In genomic region chr22:37806409-37807338, GRCh38 we compare ENCODE assay signal across 6 cellular contexts.
DNase-seq lines count a peak whose midpoint lies in the region; ATAC-seq and TF ChIP-seq lines count a peak whose summit lies in the region.

No MANE protein-coding gene starts in this region.

- DNase-seq in CD1c-positive myeloid dendritic cell (ENCODE audit: extremely low spot score): peak; percentile 25
- no peak for DNase-seq in NT2/D1 (ENCODE audit: low read depth, low spot score)
- DNase-seq in fibroblast of mammary gland (ENCODE audit: low read depth): peak; percentile 57
- DNase-seq in stimulated activated naive CD4-positive, alpha-beta T cell treated with Interleukin-2 at 50 U/mL for 16 hours (lab: John Stamatoyannopoulos, UW): peak; percentile 10
- DNase-seq in NCI-H510A treated with DMSO at 0.1 percent for 48 hours (lab: John Stamatoyannopoulos, UW): no peak

- no peaks in the 10 kb centered on the region for H3K36me3 ChIP-seq in NT2/D1 (ENCODE audit: insufficient read depth, insufficient read length, low read length)

- H3K4me1 ChIP-seq in NT2/D1 (ENCODE audit: insufficient read depth, insufficient read length): peaks cover 5% of the 10 kb centered on the region

- H3K9ac ChIP-seq in NT2/D1 (ENCODE audit: insufficient read length, low read depth): peak overlapping the region; percentile 80

- H3K4me3 ChIP-seq in NT2/D1 (ENCODE audit: insufficient read length, low read depth) (peak overlapping the region; percentile 73), fibroblast of mammary gland (ENCODE audit: control insufficient read depth, low read depth, low read length) (peak overlapping the region; percentile 65)

- TF ChIP-seq CTCF in fibroblast of mammary gland (conservative IDR thresholded peaks at IDR 0.05; ENCODE audit: control insufficient read depth, insufficient read depth, low read depth, low read length): no peak

- no peaks in the 10 kb centered on the region for H3K9me3 ChIP-seq in NT2/D1 (ENCODE audit: insufficient read depth, low read length)

- peaks cover 47% of the 10 kb centered on the region for H3K27me3 ChIP-seq in NT2/D1 (ENCODE audit: insufficient read depth, insufficient read length)

- ATAC-seq in HG02678 (IDR thresholded peaks at IDR 0.05; ENCODE audit: unreplicated experiment): no peak

Comparison
In these comparisons a context has a peak if more than half of its experiments do, and no peak if none do; other contexts are left out.
1. DNase-seq: peak in CD1c-positive myeloid dendritic cell (single experiment), fibroblast of mammary gland (single experiment) and stimulated activated naive CD4-positive, alpha-beta T cell treated with Interleukin-2 at 50 U/mL for 16 hours (single experiment); none in NT2/D1 (single experiment) and NCI-H510A treated with DMSO at 0.1 percent for 48 hours (single experiment).